Comparison of ENCODE assay signal across 17 cellular contexts in genomic region chr2:165268751-165269150, GRCh38. TPM values are rescaled to one million over a fixed set of nuclear protein-coding genes. Genes with fewer than 3 reads are reported as not detected.
A peak's percentile ranks its signal among the peaks of the same experiment; 100 is the strongest.
DNase-seq lines count a peak whose midpoint lies in the region; ATAC-seq and TF ChIP-seq lines count a peak whose summit lies in the region.
"Had no signal": no experiment of that assay in that cellular context is flagged by ENCODE, and none has a peak within 500 bp of the region (broad histone marks: within the 10 kb centered on the region; RNA-seq: fewer than 3 reads in every experiment).

No MANE protein-coding gene starts in this region.

- no peaks in the 10 kb centered on the region for H3K9me3 ChIP-seq in gastroesophageal sphincter

- peaks cover 34% of the 10 kb centered on the region for H3K4me1 ChIP-seq in KMS-11 (ENCODE audit: low read depth, poor library complexity, severe bottlenecking)
- peaks cover 0 to 7% (median 0%) of the 10 kb centered on the region in 3 donors for H3K4me1 ChIP-seq in gastroesophageal sphincter

- H3K9ac ChIP-seq in KMS-11 = no peak overlapping the region

- no peak overlapping the region for H3K4me3 ChIP-seq in GM12865 (ENCODE audit: low read depth, low read length)
- H3K4me3 ChIP-seq in KMS-11 (IDR thresholded peaks at IDR 0.05; ENCODE audit: insufficient read depth, low read depth, low read length) = no peak overlapping the region
- H3K4me3 ChIP-seq in gastroesophageal sphincter = no peak overlapping the region
- no peak overlapping the region for H3K4me3 ChIP-seq in foreskin fibroblast (ENCODE audit: low read depth in 1 of 2, low read length in 2 of 2)

- H3K27ac ChIP-seq in KMS-11 (no peak overlapping the region), RWPE1 (no peak overlapping the region), gastroesophageal sphincter (no peak overlapping the region)
- H3K27ac ChIP-seq: brain microvascular endothelial cell had no signal

- peak overlapping the region; percentile 22; the same call in 1 of the 2 replicates for H3K4me2 ChIP-seq in KMS-11

- TF ChIP-seq CTCF in GM12865 (IDR thresholded peaks at IDR 0.05; ENCODE audit: insufficient read depth, low read depth, low read length, missing control alignments) = no peak
- TF ChIP-seq CTCF in KMS-11 (conservative IDR thresholded peaks at IDR 0.05; ENCODE audit: low read depth, low read length) = no peak
- TF ChIP-seq CTCF in RWPE1 (conservative IDR thresholded peaks at IDR 0.05; ENCODE audit: low read depth) = no peak
- no peak for TF ChIP-seq CTCF in gastroesophageal sphincter (IDR thresholded peaks at IDR 0.05)
- no peak for TF ChIP-seq CTCF in foreskin fibroblast (IDR thresholded peaks at IDR 0.05; ENCODE audit: low read depth, low read length)

- CTCF ChIA-PET in RWPE1 (lab: Yijun Ruan, JAX) = no interaction called here

- no peaks in the 10 kb centered on the region for H4K20me1 ChIP-seq in KMS-11 (ENCODE audit: insufficient read depth)

- TF ChIP-seq EP300 in gastroesophageal sphincter (IDR thresholded peaks at IDR 0.05) = no peak

- WGBS in gastroesophageal sphincter (ENCODE audit: low coverage in 1 of 2), 2 donors = 72 to 87% methylated on average over 2 of the region's 2 CpGs

- H3K36me3 ChIP-seq in KMS-11 (ENCODE audit: insufficient read depth) (no peaks in the 10 kb centered on the region), gastroesophageal sphincter (no peaks in the 10 kb centered on the region)
- H3K36me3 ChIP-seq: brain microvascular endothelial cell had no signal

- H2AFZ ChIP-seq in KMS-11 (ENCODE audit: low read depth) = no peak overlapping the region

- H3K79me2 ChIP-seq in KMS-11 (ENCODE audit: insufficient read depth, low read depth) = no peaks in the 10 kb centered on the region

- ATAC-seq in GM18870 (IDR thresholded peaks at IDR 0.05; ENCODE audit: unreplicated experiment) = peak; percentile 93
- ATAC-seq in HG02759 (IDR thresholded peaks at IDR 0.05; ENCODE audit: unreplicated experiment) = peak; percentile 66
- ATAC-seq in gastroesophageal sphincter = no peak

- peak; percentile 7 for DNase-seq in GM12865 (ENCODE audit: low read depth)
- DNase-seq in RWPE1 (ENCODE audit: low spot score) = no peak
- no peak for DNase-seq in NCI-H1417 (lab: John Stamatoyannopoulos, UW)
- no peak for DNase-seq in foreskin fibroblast
- DNase-seq: activated effector memory CD4-positive, alpha-beta T cell treated with anti-CD3 and anti-CD28 coated beads, Interleukin-2, amount 50 U/mL, for 16 hours; brain microvascular endothelial cell; DMS79 treated with DMSO at 0.1 percent for 48 hours; Kasumi-1; naive B cell; NCI-H146; NCI-H748 treated with DMSO at 0.1 percent for 48 hours had no signal

- POLR2A ChIA-PET in RWPE1 (lab: Yijun Ruan, JAX; ENCODE audit: low non-redundant PET) = no interaction called here

- H3K27me3 ChIP-seq in KMS-11 (ENCODE audit: insufficient read depth, low read depth) = no peaks in the 10 kb centered on the region
- H3K27me3 ChIP-seq in gastroesophageal sphincter = no peaks in the 10 kb centered on the region
- H3K27me3 ChIP-seq: brain microvascular endothelial cell had no signal

- no peak for TF ChIP-seq POLR2A in gastroesophageal sphincter (IDR thresholded peaks at IDR 0.05)

RNA-seq across cellular contexts. Expression of gene SCN2A, which starts 29.5 kb away (rescaled TPM):
- 1 to 10 TPM in 1 of 4 donors, under 1 TPM in 3; 0.12 to 1.3 (median 0.64) TPM for total RNA-seq in gastroesophageal sphincter
- total RNA-seq: pulmonary artery endothelial cell; T-helper 1 cell treated with Interleukin-12 subunit alpha and Interleukin-12 subunit beta and Interleukin-4 antibody, amounts not matched to agents 30 ng/mL and 1 ng/mL, for 36 hours had no signal
